ENCODE assay signal across 1 cellular context in genomic region chr14:23120405-23121251, GRCh38.
TF ChIP-seq lines count a peak whose summit lies in the region.

No MANE protein-coding gene starts in this region.

TF ChIP-seq in GM23338, 12 proteins besides CTCF, POLR2A, EP300 and RAD21 (continued from another document):
- no peak for TF ChIP-seq ZNF462 (CRISPR knock-in tag; IDR thresholded peaks at IDR 0.05)
- no peak for TF ChIP-seq STAT1 (IDR thresholded peaks at IDR 0.05; ENCODE audit: unreplicated experiment)
- no peak for TF ChIP-seq ETS1 (IDR thresholded peaks at IDR 0.05)
- TF ChIP-seq ZNF114 (CRISPR knock-in tag; IDR thresholded peaks at IDR 0.05): no peak
- TF ChIP-seq CREB1 (CRISPR knock-in tag; IDR thresholded peaks at IDR 0.05; ENCODE audit: low read depth): no peak
- TF ChIP-seq ZNF331 (CRISPR knock-in tag; IDR thresholded peaks at IDR 0.05; ENCODE audit: low read depth): no peak
- no peak for TF ChIP-seq JUNB (IDR thresholded peaks at IDR 0.05; ENCODE audit: unreplicated experiment)
- TF ChIP-seq REST (IDR thresholded peaks at IDR 0.05; ENCODE audit: unreplicated experiment): no peak
